Comparison of ENCODE assay signal across 14 cellular contexts in genomic region chr5:7904170-7904569, GRCh38. TPM values are rescaled to one million over a fixed set of nuclear protein-coding genes. Genes with fewer than 3 reads are reported as not detected.
A peak's percentile ranks its signal among the peaks of the same experiment; 100 is the strongest.
DNase-seq lines count a peak whose midpoint lies in the region; ATAC-seq, FAIRE-seq and TF ChIP-seq lines count a peak whose summit lies in the region.
"Had no signal": no experiment of that assay in that cellular context is flagged by ENCODE, and none has a peak within 500 bp of the region (broad histone marks: within the 10 kb centered on the region; RNA-seq: fewer than 3 reads in every experiment).

No MANE protein-coding gene starts in this region.

- TF ChIP-seq CTCF in GM12878 (IDR thresholded peaks at IDR 0.05 in 2 of 3, conservative IDR thresholded peaks at IDR 0.05 in 1 of 3; ENCODE audit: control insufficient read depth in 2 of 3, extremely low read depth in 1 of 3, insufficient read depth in 1 of 3, low read depth in 3 of 3, low read length in 3 of 3) = no peak
- TF ChIP-seq CTCF in body of pancreas (IDR thresholded peaks at IDR 0.05) = no peak

- peak; percentile 93 for DNase-seq in ELR (ENCODE audit: low read depth)
- peak; percentile 84 for DNase-seq in HS-5 (ENCODE audit: low read depth)
- no peak for DNase-seq in GM12878 (ENCODE audit: low read depth, low spot score)
- DNase-seq in lung microvascular endothelial cell (ENCODE audit: low read depth in 2 of 2) = peak; percentile 16 to 64
- DNase-seq in epidermal melanocyte (ENCODE audit: insufficient read length, low spot score) = no peak
- no peak for DNase-seq in SIG-M5 (lab: John Stamatoyannopoulos, UW)
- no peak for DNase-seq in body of pancreas
- DNase-seq: dorsolateral prefrontal cortex, islet precursor cell, NCI-H2029, Right ventricle myocardium superior had no signal

- H3K9me3 ChIP-seq in GM12878 (replicated peaks; ENCODE audit: control insufficient read depth, insufficient read depth, low read length) = peaks cover 2% of the 10 kb centered on the region; the same call in 1 of the 3 replicates
- peaks cover 0 to 9% (median 0%) of the 10 kb centered on the region in 3 donors for H3K9me3 ChIP-seq in body of pancreas

- H3K4me2 ChIP-seq in GM12878 (ENCODE audit: control insufficient read depth, insufficient read depth) = no peak overlapping the region

- SMC1A ChIA-PET in GM12878 (lab: Charles Lee; ENCODE audit: uncharacterized antibody, unreplicated experiment) = interaction anchor here (1.1 kb wide), 1 partner anchor 16 kb away, joined by 4 read pairs; no protein-coding TSS in a partner anchor

- no peaks in the 10 kb centered on the region for H3K4me1 ChIP-seq in GM12878 (ENCODE audit: control insufficient read depth, insufficient read depth, low read length)
- no peaks in the 10 kb centered on the region for H3K4me1 ChIP-seq in body of pancreas

- H3K9ac ChIP-seq in GM12878 (ENCODE audit: control insufficient read depth, insufficient read depth, low read length) = no peak overlapping the region

- TF ChIP-seq RAD21 in GM12878 (IDR thresholded peaks at IDR 0.05; ENCODE audit: insufficient read depth, low read depth, low read length) = no peak

- H3K27ac ChIP-seq in GM12878 (ENCODE audit: control insufficient read depth, insufficient read depth) (no peak overlapping the region), body of pancreas (no peak overlapping the region)

- no peak for TF ChIP-seq POLR2A in GM12878 (IDR thresholded peaks at IDR 0.05; ENCODE audit: low read depth, low read length)
- TF ChIP-seq POLR2A in body of pancreas (IDR thresholded peaks at IDR 0.05) = no peak

- no peak overlapping the region for H3K4me3 ChIP-seq in GM12878
- no peak overlapping the region for H3K4me3 ChIP-seq in body of pancreas
- H3K4me3 ChIP-seq: dorsolateral prefrontal cortex had no signal

- no peaks in the 10 kb centered on the region for H3K27me3 ChIP-seq in GM12878 (replicated peaks in 1 of 2; ENCODE audit: control insufficient read depth in 2 of 2, insufficient read depth in 2 of 2, low read length in 1 of 2)
- no peaks in the 10 kb centered on the region for H3K27me3 ChIP-seq in body of pancreas
- H3K27me3 ChIP-seq: dorsolateral prefrontal cortex had no signal

- BruUV-seq in GM12878 (replicated peaks; lab: Mats Ljungman, UMichigan) = no TSS peak

- H3K79me2 ChIP-seq in GM12878 (ENCODE audit: control insufficient read depth, insufficient read depth, low read length) = no peaks in the 10 kb centered on the region

- intact Hi-C loops in GM12878 (cut with micrococcal nuclease; ENCODE audit: unreplicated experiment) (no loop called here), body of pancreas (cut with DNase I) (no loop called here)

- CTCF ChIA-PET in GM12878 (lab: Yijun Ruan, JAX) = interaction anchor here (1.1 kb wide), 1 partner anchor 36 kb away, joined by 3 read pairs; the partner anchor contains the start of genes FASTKD3 and MTRR

- 39% methylated on average over 2 of the region's 2 CpGs for WGBS in GM12878 (ENCODE audit: insufficient coverage, insufficient replicate concordance, low lambda C conversion rate, missing lambda C conversion rate)
- WGBS in body of pancreas, 2 donors = 86 to 89% methylated on average over 2 of the region's 2 CpGs

- H4K20me1 ChIP-seq in GM12878 (ENCODE audit: control insufficient read depth, insufficient read depth) = no peaks in the 10 kb centered on the region

- FAIRE-seq in GM12878 (lab: Jason Lieb, UNC) = no peak

- RAD21 ChIA-PET in GM12878 (lab: Charles Lee; ENCODE audit: unreplicated experiment) = interaction anchor here (1.7 kb wide), 1 partner anchor 17 kb away, joined by 5 read pairs; no protein-coding TSS in a partner anchor

- ATAC-seq in GM12878 (peak; percentile 56), body of pancreas (no peak), HG03095 (IDR thresholded peaks at IDR 0.05; ENCODE audit: unreplicated experiment) (no peak)

- H2AFZ ChIP-seq in GM12878 (ENCODE audit: control insufficient read depth, low read depth, low read length) = no peak overlapping the region

- H3K36me3 ChIP-seq in GM12878 (ENCODE audit: control insufficient read depth in 2 of 2, insufficient read depth in 2 of 2, low read length in 1 of 2) (peaks cover 6 to 27% of the 10 kb centered on the region in 2 experiments), body of pancreas (replicated peaks in 1 of 2; ENCODE audit: insufficient read depth in 1 of 2, low read depth in 2 of 2) (peaks cover 0 to 9% of the 10 kb centered on the region in 2 donors)

- TF ChIP-seq EP300 in GM12878 (IDR thresholded peaks at IDR 0.05; ENCODE audit: borderline replicate concordance in 1 of 2, control insufficient read depth in 1 of 2, low read depth in 2 of 2, low read length in 2 of 2) = no peak

- in situ Hi-C loops in GM12878 (cut with MboI) = loop anchor here (25.0 kb wide), 1 partner anchor 1633 kb away; the partner anchor contains the start of gene SEMA5A

- POLR2A ChIA-PET in GM12878 (lab: Charles Lee) = no interaction called here

TF ChIP-seq in GM12878, 131 proteins besides CTCF, POLR2A, EP300 and RAD21 (continues in another document):
- peak; percentile 58 for TF ChIP-seq ATF7 (IDR thresholded peaks at IDR 0.05; ENCODE audit: low read depth)

RNA-seq across cellular contexts. Expression of gene MTRR, which starts 35.2 kb away (rescaled TPM):
- total RNA-seq in GM12878 (2013; cell fraction: nucleolus; rRNA removed) = 175 and 197 TPM in 2 replicates
- total RNA-seq in GM12878 (2014; rRNA removed) (32.5 and 46.3 TPM in 2 replicates), GM12878 (2014; rRNA removed; fragmentation: Illumina TruSeq; extraction: Trizol) (34.5 and 36.9 TPM in 2 replicates), GM12878 (2021) (44.7 and 47.9 TPM in 2 replicates), lung microvascular endothelial cell (8.5 and 18.7 TPM in 2 replicates), body of pancreas (10 to 100 TPM; 15.8 to 23.9 TPM)
- 28.6 TPM for polyA plus RNA-seq in GM12878 (2011; ENCODE audit: low read depth)
- polyA plus RNA-seq in GM12878 (2011; rRNA removed) (67.1 and 76.9 TPM in 2 replicates), GM12878 (2014; fragmentation: Illumina TruSeq; extraction: Trizol) (55.4 and 70.2 TPM in 2 replicates), GM12878 (2014; fragmentation: Nextera tagmentation; extraction: Ambion mirVana) (10 to 100 TPM; 13.8 to 18.2 TPM), GM12878 (2014; rRNA removed) (38.3 and 39.7 TPM in 2 replicates), GM12878 (2016; fragmentation: Nextera tagmentation; extraction: Ambion mirVana) (10 to 100 TPM; 37.8 to 42.2 TPM)
- polyA plus RNA-seq in GM12878 (2011; cell fraction: cytosol; rRNA removed) = 46.2 and 59.2 TPM in 2 replicates
- 120 and 133 TPM in 2 replicates for polyA plus RNA-seq in GM12878 (2011; cell fraction: nucleus; rRNA removed)
- 23.6 and 26.3 TPM in 2 replicates for polyA plus RNA-seq in GM12878 (2012)
- 105 and 123 TPM in 2 replicates for polyA minus RNA-seq in GM12878 (2011; rRNA and poly(A)+ RNA removed)
- polyA minus RNA-seq in GM12878 (2011; cell fraction: cytosol; rRNA and poly(A)+ RNA removed) = 9.8 and 32.2 TPM in 2 replicates
- polyA minus RNA-seq in GM12878 (2011; cell fraction: nucleus; rRNA and poly(A)+ RNA removed) = 118 and 159 TPM in 2 replicates

RNA-seq across cellular contexts. Expression of gene FASTKD3, which starts 35.3 kb away (rescaled TPM):
- total RNA-seq in GM12878 (2013; cell fraction: nucleolus; rRNA removed) = 35.2 and 43.6 TPM in 2 replicates
- total RNA-seq in GM12878 (2014; rRNA removed) = 14.1 and 19.3 TPM in 2 replicates
- 24.4 and 25.7 TPM in 2 replicates for total RNA-seq in GM12878 (2014; rRNA removed; fragmentation: Illumina TruSeq; extraction: Trizol)
- 11.9 and 12.1 TPM in 2 replicates for total RNA-seq in GM12878 (2021)
- 11.1 TPM for polyA plus RNA-seq in GM12878 (2011; ENCODE audit: low read depth)
- polyA plus RNA-seq in GM12878 (2011; rRNA removed) = 19.9 and 32.8 TPM in 2 replicates
- polyA plus RNA-seq in GM12878 (2011; cell fraction: cytosol; rRNA removed) = 8.6 and 8.9 TPM in 2 replicates
- 23.0 and 26.3 TPM in 2 replicates for polyA plus RNA-seq in GM12878 (2011; cell fraction: nucleus; rRNA removed)
- 10.7 and 11.2 TPM in 2 replicates for polyA plus RNA-seq in GM12878 (2012)
- polyA plus RNA-seq in GM12878 (2014; fragmentation: Illumina TruSeq; extraction: Trizol) = 30.2 and 49.0 TPM in 2 replicates
- polyA plus RNA-seq in GM12878 (2014; fragmentation: Nextera tagmentation; extraction: Ambion mirVana) = 10 to 100 TPM; 42.6 to 59.6 TPM
- polyA plus RNA-seq in GM12878 (2014; rRNA removed) = 15.7 and 24.9 TPM in 2 replicates
- 10 to 100 TPM; 24.3 to 27.7 TPM for polyA plus RNA-seq in GM12878 (2016; fragmentation: Nextera tagmentation; extraction: Ambion mirVana)
- 9.1 and 9.4 TPM in 2 replicates for polyA minus RNA-seq in GM12878 (2011; rRNA and poly(A)+ RNA removed)
- 2.3 and 4.8 TPM in 2 replicates for polyA minus RNA-seq in GM12878 (2011; cell fraction: cytosol; rRNA and poly(A)+ RNA removed)
- 11.4 and 14.8 TPM in 2 replicates for polyA minus RNA-seq in GM12878 (2011; cell fraction: nucleus; rRNA and poly(A)+ RNA removed)
- 7.6 and 9.1 TPM in 2 replicates for total RNA-seq in lung microvascular endothelial cell
- 1 to 10 TPM; 1.3 to 9.1 TPM for total RNA-seq in body of pancreas

RNA-seq across cellular contexts. Expression of gene CFAP90, which starts 53.2 kb away (rescaled TPM):
- total RNA-seq in GM12878 (2013; cell fraction: nucleolus; rRNA removed) = not detected in 2 replicates
- total RNA-seq in GM12878 (2014; rRNA removed) (not detected in 2 replicates), GM12878 (2014; rRNA removed; fragmentation: Illumina TruSeq; extraction: Trizol) (not detected in 2 replicates), GM12878 (2021) (not detected in 2 replicates), lung microvascular endothelial cell (not detected in 2 replicates), body of pancreas (10 to 100 TPM in 1 of 2 donors, under 1 TPM in 1; 0.52 to 10.2 TPM)
- not detected for polyA plus RNA-seq in GM12878 (2011; ENCODE audit: low read depth)
- polyA plus RNA-seq in GM12878 (2011; rRNA removed) (not detected in 2 replicates), GM12878 (2014; fragmentation: Illumina TruSeq; extraction: Trizol) (not detected in 2 replicates), GM12878 (2014; fragmentation: Nextera tagmentation; extraction: Ambion mirVana) (not detected), GM12878 (2014; rRNA removed) (not detected in 2 replicates), GM12878 (2016; fragmentation: Nextera tagmentation; extraction: Ambion mirVana) (not detected)
- polyA plus RNA-seq in GM12878 (2011; cell fraction: cytosol; rRNA removed) = not detected in 2 replicates
- not detected in 2 replicates for polyA plus RNA-seq in GM12878 (2011; cell fraction: nucleus; rRNA removed)
- polyA plus RNA-seq in GM12878 (2012) = not detected in 2 replicates
- not detected in 2 replicates for polyA minus RNA-seq in GM12878 (2011; rRNA and poly(A)+ RNA removed)
- not detected in 2 replicates for polyA minus RNA-seq in GM12878 (2011; cell fraction: cytosol; rRNA and poly(A)+ RNA removed)
- not detected in 2 replicates for polyA minus RNA-seq in GM12878 (2011; cell fraction: nucleus; rRNA and poly(A)+ RNA removed)
- total RNA-seq: activated CD8-positive, alpha-beta memory T cell treated with anti-CD3 and anti-CD28 coated beads for 36 hours; pulmonary artery endothelial cell; Right ventricle myocardium superior had no signal

Comparison
In these comparisons a context has a peak if more than half of its experiments do, and no peak if none do; other contexts are left out.
1. DNase-seq: peak in ELR (single experiment), HS-5 (single experiment) and lung microvascular endothelial cell (2 of 2); none in GM12878 (single experiment), epidermal melanocyte (single experiment), SIG-M5 (single experiment) and body of pancreas (0 of 4).